8 cellular contexts compared by ENCODE assay signal in the genomic region with DNA sequence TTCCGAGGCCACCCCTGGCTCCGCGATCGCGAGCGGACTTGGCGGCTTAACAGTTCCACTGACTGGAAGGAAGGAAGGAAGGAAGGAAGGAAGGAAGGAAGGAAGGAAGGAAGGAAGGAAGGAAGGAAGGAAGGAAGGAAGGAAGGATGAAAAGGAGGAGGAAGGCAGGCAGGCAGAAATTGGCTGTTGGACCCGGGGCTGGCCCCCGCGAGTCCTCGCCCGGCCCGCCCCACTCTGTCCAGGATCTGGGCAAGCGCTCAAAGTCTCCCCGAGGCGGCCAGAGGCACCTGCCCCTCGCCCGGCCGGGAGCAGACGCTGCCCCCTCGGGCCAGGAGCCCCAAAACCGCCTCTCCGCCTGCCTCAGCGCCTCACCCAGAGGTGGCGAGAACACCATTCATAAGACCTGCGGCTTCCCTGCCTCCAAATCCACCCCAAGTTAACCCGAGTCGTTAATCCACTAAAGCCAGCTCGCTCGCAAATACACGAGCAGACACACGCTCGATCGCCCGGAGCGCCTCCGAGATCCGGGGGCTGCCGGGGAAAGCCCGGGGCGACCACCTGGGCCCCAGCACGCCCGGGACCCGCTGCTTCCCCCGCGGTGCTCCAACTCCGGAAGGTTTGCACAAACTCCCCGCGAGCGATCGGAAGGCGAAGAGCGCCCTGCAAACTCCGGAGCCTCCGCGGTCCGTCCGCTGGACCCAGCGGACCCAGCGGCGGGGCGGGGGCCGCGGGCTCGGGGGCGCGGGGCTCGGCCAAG. TPM values are rescaled to one million over a fixed set of nuclear protein-coding genes. Genes with fewer than 3 reads are reported as not detected.
DNase-seq lines count a peak whose midpoint lies in the region; ATAC-seq, FAIRE-seq and TF ChIP-seq lines count a peak whose summit lies in the region.

No MANE protein-coding gene starts in this region.

- H3K4me3 ChIP-seq in BE2C (ENCODE audit: low read depth, low read length): peak overlapping the region; percentile 95
- peak overlapping the region; percentile 28 for H3K4me3 ChIP-seq in NB4 (ENCODE audit: low read depth, low read length)
- H3K4me3 ChIP-seq in pancreas: peak overlapping the region; percentile 57 to 74 (median 64)

- peak; percentile 19 for ATAC-seq in GM19395 (IDR thresholded peaks at IDR 0.05; ENCODE audit: unreplicated experiment)
- peak; percentile 15 to 24 for ATAC-seq in activated naive CD4-positive, alpha-beta T cell treated with anti-CD3 and anti-CD28 coated beads, Interleukin-2, amount 50 U/mL, for 72 hours
- ATAC-seq in left cardiac atrium: peak; percentile 35 to 48
- ATAC-seq in pancreas: peak; percentile 24 to 41 (median 34)

- no peaks in the 10 kb centered on the region for H3K27me3 ChIP-seq in BE2C
- peaks cover 0 to 7% (median 0%) of the 10 kb centered on the region in 4 donors for H3K27me3 ChIP-seq in pancreas

- H3K36me3 ChIP-seq in BE2C: no peaks in the 10 kb centered on the region
- H3K36me3 ChIP-seq in pancreas: no peaks in the 10 kb centered on the region

- TF ChIP-seq CTCF in BE2C (IDR thresholded peaks at IDR 0.05; ENCODE audit: low read depth, low read length) (no peak), NB4 (IDR thresholded peaks at IDR 0.05; ENCODE audit: low read depth, low read length) (no peak), pancreas (IDR thresholded peaks at IDR 0.05) (no peak)

- intact Hi-C loops in left cardiac atrium (cut with DNase I) (loop anchor here in 1 of 2 donors (5.0 to 10.0 kb wide), 3 partner anchors 61 to 178 kb away; no protein-coding TSS in a partner anchor), pancreas (cut with DNase I) (no loop called here)

- peak overlapping the region in 1 of 2 donors; percentile 42 for H3K27ac Mint-ChIP-seq in activated naive CD4-positive, alpha-beta T cell treated with anti-CD3 and anti-CD28 coated beads, Interleukin-2, amount 50 U/mL, for 72 hours

- no peaks in the 10 kb centered on the region for H3K9me3 Mint-ChIP-seq in activated naive CD4-positive, alpha-beta T cell treated with anti-CD3 and anti-CD28 coated beads, Interleukin-2, amount 50 U/mL, for 72 hours

- 1% methylated on average over 51 to 68 of the region's 68 CpGs for WGBS in pancreas, 2 donors

- DNase-seq in BE2C (peak; percentile 50), NB4 (ENCODE audit: low read depth) (peak; percentile 47), left cardiac atrium (peak; percentile 33), pancreas (peak in 5 of 6 donors; percentile 24 to 76 (median 37)), GOT3 (lab: John Stamatoyannopoulos, UW) (no peak), NCI-H226 (no peak)
- DNase-seq in activated naive CD4-positive, alpha-beta T cell treated with anti-CD3 and anti-CD28 coated beads, Interleukin-2, amount 50 U/mL, for 72 hours (ENCODE audit: low spot score in 2 of 2): peak in 1 of 2 donors; percentile 31

- FAIRE-seq in pancreas (lab: Jason Lieb, UNC): no peak

- no peaks in the 10 kb centered on the region for H3K9me3 ChIP-seq in BE2C
- no peaks in the 10 kb centered on the region for H3K9me3 ChIP-seq in pancreas

- TF ChIP-seq POLR2A in NB4 (IDR thresholded peaks at IDR 0.05; ENCODE audit: extremely low read depth, insufficient read length): no peak

- H3K4me1 ChIP-seq in BE2C (no peaks in the 10 kb centered on the region; the same call in 1 of the 2 replicates), pancreas (no peaks in the 10 kb centered on the region)

- H3K36me3 Mint-ChIP-seq in activated naive CD4-positive, alpha-beta T cell treated with anti-CD3 and anti-CD28 coated beads, Interleukin-2, amount 50 U/mL, for 72 hours: peaks cover 5 to 6% of the 10 kb centered on the region in 2 donors

- H3K27ac ChIP-seq in pancreas: no peak overlapping the region

RNA-seq across cellular contexts. Expression of a gene that starts 0.8 kb away (rescaled TPM):
- 44.1 TPM for polyA plus RNA-seq in BE2C (2012; ENCODE audit: insufficient read depth, insufficient read length, low read depth)
- total RNA-seq in activated naive CD4-positive, alpha-beta T cell treated with anti-CD3 and anti-CD28 coated beads, Interleukin-2, amount 50 U/mL, for 72 hours: under 1 TPM in 1 of 2 donors, not detected in 1; 0.29 TPM
- total RNA-seq in left cardiac atrium (10 to 100 TPM; 18.9 to 23.3 TPM), pancreas (1 to 10 TPM in 3 of 6 donors, under 1 TPM in 3; 0.14 to 1.3 (median 1.1) TPM)
- polyA plus RNA-seq in pancreas: under 1 TPM; 0.46 to 0.77 TPM

RNA-seq across cellular contexts. Expression of a gene that starts 33.2 kb away (rescaled TPM):
- 21.1 TPM for polyA plus RNA-seq in BE2C (2012; ENCODE audit: insufficient read depth, insufficient read length, low read depth)
- 10 to 100 TPM; 17.7 to 20.5 TPM for total RNA-seq in activated naive CD4-positive, alpha-beta T cell treated with anti-CD3 and anti-CD28 coated beads, Interleukin-2, amount 50 U/mL, for 72 hours
- total RNA-seq in left cardiac atrium (10 to 100 TPM in 1 of 2 donors, 1 to 10 TPM in 1; 8.3 to 10.4 TPM), pancreas (10 to 100 TPM in 4 of 6 donors, 1 to 10 TPM in 2; 8.0 to 14.5 (median 12.2) TPM)
- polyA plus RNA-seq in pancreas: 10 to 100 TPM in 1 of 2 donors, 1 to 10 TPM in 1; 7.8 to 10.6 TPM

Comparison
In these comparisons a context has a peak if more than half of its experiments do, and no peak if none do; other contexts are left out.
1. DNase-seq: peak in BE2C (single experiment), NB4 (single experiment), left cardiac atrium (single experiment) and pancreas (5 of 6); none in GOT3 (single experiment) and NCI-H226 (single experiment).
2. H3K4me3 ChIP-seq: peak in every context shown above with its lines; median percentile 95 in BE2C; 64 in pancreas; 28 in NB4.
3. RNA of a gene that starts 0.8 kb away (total RNA-seq): 18.9 to 23.3 TPM in left cardiac atrium; 0.14 to 1.3 TPM in pancreas and 0.29 TPM in activated naive CD4-positive, alpha-beta T cell treated with anti-CD3 and anti-CD28 coated beads, Interleukin-2, amount 50 U/mL, for 72 hours; every median in the first group is over 4 times any median in the second.
4. Peak in every context shown above with its lines, with median percentiles within 50 percentile points of each other: ATAC-seq.